Comparison of ENCODE assay signal across 8 cellular contexts in genomic region chr6:30617565-30618269, GRCh38. TPM values are rescaled to one million over a fixed set of nuclear protein-coding genes. Genes with fewer than 3 reads are reported as not detected.
DNase-seq lines count a peak whose midpoint lies in the region; ATAC-seq and TF ChIP-seq lines count a peak whose summit lies in the region.

Gene MRPS18B, plus strand, starts transcription at chr6:30617840. Its CDS starts 26 bp downstream, at chr6:30617866.

- WGBS in esophagus, 2 donors, result 0% methylated on average over 34 of the region's 34 CpGs

- TSS peak; percentile 30 for BruUV-seq in PC-9 (replicated peaks; lab: Mats Ljungman, UMichigan)

- no peaks in the 10 kb centered on the region for H3K9me2 ChIP-seq in PC-9 (ENCODE audit: insufficient read depth)

- peak within 1 kb of the TSS; percentile 98 for H3K4me2 ChIP-seq in PC-9

- H3K9ac ChIP-seq in mucosa of stomach (ENCODE audit: low read length), result peak within 1 kb of the TSS; percentile 100

- TF ChIP-seq CTCF in PC-9 (conservative IDR thresholded peaks at IDR 0.05), result no peak

- H3F3A ChIP-seq in PC-9 (ENCODE audit: insufficient read depth, low read depth), result peaks cover 70% of the 10 kb centered on the region

- peaks cover 9% of the 10 kb centered on the region; the same call in 1 of the 2 replicates for H4K20me1 ChIP-seq in PC-9 (ENCODE audit: insufficient read depth)

- peak within 1 kb of the TSS; percentile 85 for H2AFZ ChIP-seq in PC-9

- H3K27me3 ChIP-seq in PC-9 (ENCODE audit: insufficient read depth, low read depth), result no peaks in the 10 kb centered on the region
- no peaks in the 10 kb centered on the region for H3K27me3 ChIP-seq in esophagus (ENCODE audit: control insufficient read depth in 1 of 2, insufficient read depth in 2 of 2, low read length in 2 of 2)
- no peaks in the 10 kb centered on the region for H3K27me3 ChIP-seq in mucosa of stomach (ENCODE audit: control insufficient read depth, insufficient read depth, low read length)

- no peak for TF ChIP-seq EP300 in Ishikawa (IDR thresholded peaks at IDR 0.05; ENCODE audit: borderline replicate concordance)

- H3K27ac ChIP-seq in PC-9 (peak within 1 kb of the TSS; percentile 86), esophagus (ENCODE audit: low read depth in 2 of 2, low read length in 1 of 2) (peak within 1 kb of the TSS; percentile 97 to 100)

- no peak for TF ChIP-seq RAD21 in Ishikawa (IDR thresholded peaks at IDR 0.05; ENCODE audit: low read depth)

- DNase-seq in DMS 273 treated with DMSO at 0.1 percent for 48 hours (lab: John Stamatoyannopoulos, UW) (peak; percentile 95), PC-9 (peak; percentile 89 to 96)
- DNase-seq in activated T-cell treated with anti-CD3 and anti-CD28 coated beads, Interleukin-2, amount 50 U/mL, for 1 hour, result peak; percentile 92
- DNase-seq in stimulated activated CD8-positive, alpha-beta memory T cell treated with anti-CD3 and anti-CD28 coated beads, Interleukin-7, amount 100 ng/mL, for 1 hour (ENCODE audit: low read depth in 2 of 2), result peak; percentile 88 to 92

- H3K4me1 ChIP-seq in PC-9 (replicated peaks; ENCODE audit: insufficient read depth) (peaks cover 29% of the 10 kb centered on the region), esophagus (ENCODE audit: control insufficient read depth in 2 of 2, insufficient read depth in 2 of 2, low read length in 1 of 2) (no peaks in the 10 kb centered on the region), mucosa of stomach (ENCODE audit: control insufficient read depth, insufficient read depth, low read length) (peaks cover 31% of the 10 kb centered on the region)

- H3K9me3 ChIP-seq in PC-9 (ENCODE audit: insufficient read depth, low read depth), result no peaks in the 10 kb centered on the region
- no peaks in the 10 kb centered on the region for H3K9me3 ChIP-seq in esophagus (ENCODE audit: control insufficient read depth in 2 of 2, insufficient read depth in 1 of 2, low read depth in 1 of 2, low read length in 1 of 2)
- H3K9me3 ChIP-seq in mucosa of stomach (ENCODE audit: control insufficient read depth, low read length), result no peaks in the 10 kb centered on the region

- CTCF ChIA-PET in PC-9 (lab: Charles Lee), result interaction anchor here (0.5 to 1.2 kb wide), 5 partner anchors 18 to 113 kb away, joined by 3 to 6 read pairs (median 4); no protein-coding TSS in a partner anchor

- peaks cover 49% of the 10 kb centered on the region for H3K79me2 ChIP-seq in PC-9 (ENCODE audit: low read depth)

- intact Hi-C loops in PC-9 (cut with micrococcal nuclease; ENCODE audit: unreplicated experiment), result loop anchor here (1.0 to 2.0 kb wide), 5 partner anchors 47 to 266 kb away; partner anchors contain the start of genes ABCF1, GNL1, MDC1 and PPP1R18

- H3K36me3 ChIP-seq in PC-9 (ENCODE audit: low read depth) (peaks cover 27% of the 10 kb centered on the region), esophagus (ENCODE audit: control insufficient read depth in 2 of 2, insufficient read depth in 2 of 2, low read length in 1 of 2) (peaks cover 3 to 9% of the 10 kb centered on the region in 2 donors), mucosa of stomach (ENCODE audit: control insufficient read depth, insufficient read depth, low read length) (peaks cover 20% of the 10 kb centered on the region)

- peak within 1 kb of the TSS; percentile 87 for H3K4me3 ChIP-seq in PC-9
- peak within 1 kb of the TSS; percentile 82 to 100 for H3K4me3 ChIP-seq in esophagus (ENCODE audit: low read depth in 1 of 2, low read length in 2 of 2)
- H3K4me3 ChIP-seq in mucosa of stomach (ENCODE audit: low read length), result peak within 1 kb of the TSS; percentile 99

- POLR2A ChIA-PET in PC-9 (lab: Charles Lee; ENCODE audit: unreplicated experiment), result interaction anchor here (0.6 to 0.7 kb wide), 6 partner anchors 48 to 1634 kb away, joined by 3 to 7 read pairs (median 5); partner anchors contain the start of gene NRM

- peak; percentile 70 for ATAC-seq in GM21576 (IDR thresholded peaks at IDR 0.05; ENCODE audit: unreplicated experiment)

TF ChIP-seq in Ishikawa, 13 proteins besides CTCF, POLR2A, EP300 and RAD21:
- TF ChIP-seq TCF12 (IDR thresholded peaks at IDR 0.05; ENCODE audit: low read depth), result peak; percentile 56; the same call in 1 of the 2 replicates
- TF ChIP-seq REST (IDR thresholded peaks at IDR 0.05; ENCODE audit: low read depth), result no peak
- no peak for TF ChIP-seq TEAD4 (IDR thresholded peaks at IDR 0.05)
- no peak for TF ChIP-seq EGR1 (IDR thresholded peaks at IDR 0.05)
- TF ChIP-seq ZBTB7A (IDR thresholded peaks at IDR 0.05; ENCODE audit: low read depth), result no peak
- TF ChIP-seq YY1 (IDR thresholded peaks at IDR 0.05; ENCODE audit: low read depth), result peak; percentile 96
- 0 out of 2 replicates have a peak, but pooled peaks have one; percentile 16 for TF ChIP-seq CEBPB (IDR thresholded peaks at IDR 0.05)
- no peak for TF ChIP-seq FOXM1 (IDR thresholded peaks at IDR 0.05; ENCODE audit: borderline replicate concordance, low read depth)
- peak; percentile 97 for TF ChIP-seq TAF1 (IDR thresholded peaks at IDR 0.05; ENCODE audit: low read depth)
- no peak; the same call in 1 of the 2 replicates for TF ChIP-seq CREB1 (IDR thresholded peaks at IDR 0.05; ENCODE audit: low read depth)
- TF ChIP-seq USF1 (IDR thresholded peaks at IDR 0.05), result no peak
- TF ChIP-seq MAX (IDR thresholded peaks at IDR 0.05), result peak; percentile 90
TF ChIP-seq in Ishikawa: peak in this region for 5.

RNA-seq across cellular contexts. Expression of gene MRPS18B, which starts in this region (rescaled TPM):
- total RNA-seq in PC-9 (2021), result 65.2 and 86.8 TPM in 2 replicates
- polyA plus RNA-seq in esophagus, result 10 to 100 TPM; 20.1 to 50.7 TPM

Comparison
In these comparisons a context has a peak if more than half of its experiments do, and no peak if none do; other contexts are left out.
1. Peak in every context shown above with its lines: DNase-seq, ATAC-seq, H3K4me3 ChIP-seq and H3K27ac ChIP-seq.